Comparison of ENCODE assay signal across 19 cellular contexts in the genomic region with DNA sequence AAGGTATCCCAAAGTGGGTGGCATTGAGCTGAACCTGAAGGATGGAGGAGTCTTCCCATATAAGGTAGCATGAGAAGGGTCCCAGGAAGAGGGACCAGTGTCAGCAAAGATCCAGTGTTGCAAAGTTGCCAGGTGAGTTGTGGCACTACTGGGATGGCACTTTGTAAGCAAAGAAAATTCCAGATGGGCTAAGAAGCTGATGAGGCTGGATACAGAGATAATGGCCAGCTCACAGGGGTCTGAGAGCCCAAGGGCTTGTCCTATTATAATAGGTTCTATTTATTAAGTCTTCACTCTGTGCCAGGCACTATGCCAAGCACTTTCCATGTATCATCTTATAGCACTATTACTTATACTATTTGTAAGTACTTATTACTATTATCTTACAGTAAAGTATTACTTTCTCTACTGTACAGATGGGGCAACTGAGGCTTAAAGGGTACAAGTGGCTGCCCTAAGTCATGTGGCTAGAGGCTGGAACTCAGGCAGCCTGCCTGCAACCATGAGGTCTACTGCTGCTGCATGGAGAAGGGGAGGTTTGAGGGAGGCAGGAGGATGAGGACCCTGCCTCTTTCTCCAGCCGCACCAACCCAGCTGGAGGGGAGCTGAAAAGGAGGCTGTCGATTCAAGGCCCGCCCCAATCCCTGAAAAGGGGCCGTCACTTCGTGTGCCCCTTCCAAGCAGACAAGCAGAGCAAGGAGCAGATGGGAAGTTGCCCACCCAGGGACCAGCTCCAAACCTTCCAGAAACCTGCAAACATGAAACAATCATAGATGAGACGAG.
DNase-seq lines count a peak whose midpoint lies in the region; ATAC-seq and TF ChIP-seq lines count a peak whose summit lies in the region.
"Had no signal": no experiment of that assay in that cellular context is flagged by ENCODE, and none has a peak within 500 bp of the region (broad histone marks: within the 10 kb centered on the region; RNA-seq: fewer than 3 reads in every experiment).

No MANE protein-coding gene starts in this region.

- no peak overlapping the region for H3K4me3 ChIP-seq in BLaER1 treated with 17β-estradiol and CSF1 and Interleukin-3, amounts not matched to agents 10 nM and 100 nM
- H3K4me3 ChIP-seq in CD4-positive, alpha-beta memory T cell (ENCODE audit: low read length in 2 of 2): no peak overlapping the region
- H3K4me3 ChIP-seq in coronary artery (no peak overlapping the region), ovary (no peak overlapping the region), mammary epithelial cell (replicated peaks in 1 of 3; ENCODE audit: insufficient read depth in 1 of 3, low read depth in 2 of 3, low read length in 3 of 3) (no peak overlapping the region)
- H3K4me3 ChIP-seq: body of pancreas, mucosa of descending colon had no signal

- POLR2A ChIA-PET in CD4-positive, alpha-beta memory T cell (lab: Charles Lee; ENCODE audit: partially characterized antibody): no interaction called here

- H3K4me1 Mint-ChIP-seq in CD4-positive, alpha-beta memory T cell: peaks cover 24 to 38% (median 28%) of the 10 kb centered on the region in 4 donors
- no peaks in the 10 kb centered on the region for H3K4me1 Mint-ChIP-seq in osteocyte (ENCODE audit: unreplicated experiment)

- no peak overlapping the region for H3K9ac ChIP-seq in BLaER1 treated with 17β-estradiol and CSF1 and Interleukin-3, amounts not matched to agents 10 nM and 100 nM
- H3K9ac ChIP-seq in mammary epithelial cell (ENCODE audit: insufficient read depth, low read length): no peak overlapping the region

- peaks cover 0 to 11% (median 0%) of the 10 kb centered on the region in 11 experiments; a peak in 7 of 22 replicates for H3K27me3 ChIP-seq in BLaER1 treated with 17β-estradiol and CSF1 and Interleukin-3, amounts not matched to agents 10 nM and 100 nM
- no peaks in the 10 kb centered on the region for H3K27me3 ChIP-seq in CD4-positive, alpha-beta memory T cell (ENCODE audit: insufficient read depth, low read length)
- H3K27me3 ChIP-seq in ovary (no peaks in the 10 kb centered on the region), mammary epithelial cell (ENCODE audit: insufficient read depth, low read length) (no peaks in the 10 kb centered on the region)
- H3K27me3 ChIP-seq: body of pancreas had no signal

- H3K27ac Mint-ChIP-seq in CD4-positive, alpha-beta memory T cell: peak overlapping the region in 4 of 7 donors; percentile 44 to 72 (median 48)
- no peak overlapping the region for H3K27ac Mint-ChIP-seq in osteocyte (ENCODE audit: unreplicated experiment)
- H3K27ac Mint-ChIP-seq: activated CD4-positive, alpha-beta T cell treated with anti-CD3 and anti-CD28 coated beads, Interleukin-2, amount 10 ng/mL, durations not matched to agents 7 days and 5 days; activated naive CD4-positive, alpha-beta T cell treated with anti-CD3 and anti-CD28 coated beads, Interleukin-2, amount 50 U/mL, for 72 hours; stimulated activated naive B cell treated with anti-CD40 and anti-IgM and Interleukin-4, amounts not matched to agents 10 μg/mL and 1 μg/mL and 100 μg/mL, for 72 hours; T-helper 1 cell treated with Interleukin-12 subunit alpha and Interleukin-12 subunit beta and Interleukin-4 antibody, amounts not matched to agents 30 μg/mL and 1 μg/mL, for 36 hours had no signal

- in situ Hi-C loops in mammary epithelial cell (cut with MboI; ENCODE audit: low sequenced_read_pairs in 2 of 2): no loop called here

- ATAC-seq in GM19395 (IDR thresholded peaks at IDR 0.05; ENCODE audit: unreplicated experiment): no peak
- ATAC-seq: activated naive CD4-positive, alpha-beta T cell treated with anti-CD3 and anti-CD28 coated beads, Interleukin-2, amount 50 U/mL, for 72 hours; activated T-cell treated with anti-CD3 and anti-CD28 coated beads, Interleukin-2, amount 50 U/mL, for 4 hours; body of pancreas; mucosa of descending colon; stimulated activated naive B cell treated with anti-CD40 and anti-IgM and Interleukin-4, amounts not matched to agents 10 μg/mL and 1 μg/mL and 100 μg/mL, for 72 hours had no signal

- no peaks in the 10 kb centered on the region for H4K20me1 ChIP-seq in BLaER1 treated with 17β-estradiol and CSF1 and Interleukin-3, amounts not matched to agents 10 nM and 100 nM
- H4K20me1 ChIP-seq in mammary epithelial cell (ENCODE audit: insufficient read depth, low read length): no peaks in the 10 kb centered on the region

- TF ChIP-seq CTCF in coronary artery (IDR thresholded peaks at IDR 0.05): no peak
- TF ChIP-seq CTCF in osteocyte (IDR thresholded peaks at IDR 0.05): no peak
- TF ChIP-seq CTCF in ovary (IDR thresholded peaks at IDR 0.05): no peak
- no peak for TF ChIP-seq CTCF in mammary epithelial cell (conservative IDR thresholded peaks at IDR 0.05 in 1 of 2, IDR thresholded peaks at IDR 0.05 in 1 of 2; ENCODE audit: extremely low read depth in 1 of 2, insufficient read depth in 1 of 2, low read depth in 1 of 2, low read length in 2 of 2)

- H3K9me3 Mint-ChIP-seq in CD4-positive, alpha-beta memory T cell: no peaks in the 10 kb centered on the region
- H3K9me3 Mint-ChIP-seq in osteocyte (ENCODE audit: unreplicated experiment): no peaks in the 10 kb centered on the region
- H3K9me3 Mint-ChIP-seq: activated CD4-positive, alpha-beta T cell treated with anti-CD3 and anti-CD28 coated beads, Interleukin-2, amount 10 ng/mL, durations not matched to agents 7 days and 5 days; activated T-cell treated with anti-CD3 and anti-CD28 coated beads, Interleukin-2, amount 50 U/mL, for 4 hours; neural crest cell; stimulated activated naive B cell treated with anti-CD40 and anti-IgM and Interleukin-4, amounts not matched to agents 10 μg/mL and 1 μg/mL and 100 μg/mL, for 72 hours; T-helper 1 cell treated with Interleukin-12 subunit alpha and Interleukin-12 subunit beta and Interleukin-4 antibody, amounts not matched to agents 30 μg/mL and 1 μg/mL, for 36 hours had no signal

- no TSS peak for BruUV-seq in mammary epithelial cell (replicated peaks; lab: Mats Ljungman, UMichigan)

- DNase-seq in CD4-positive, alpha-beta memory T cell: no peak
- DNase-seq in coronary artery (ENCODE audit: low spot score): peak; percentile 55
- DNase-seq in osteocyte (ENCODE audit: extremely low spot score, unreplicated experiment): peak; percentile 76
- no peak for DNase-seq in ovary
- no peak for DNase-seq in mammary epithelial cell
- DNase-seq: activated CD4-positive, alpha-beta T cell treated with anti-CD3 and anti-CD28 coated beads, Interleukin-2, amount 10 ng/mL, durations not matched to agents 7 days and 5 days; activated T-cell treated with anti-CD3 and anti-CD28 coated beads, Interleukin-2, amount 50 U/mL, for 4 hours; KBM-7; mucosa of descending colon; NCI-H1694; NCI-H526 treated with DMSO at 0.1 percent for 48 hours; small intestine; stimulated activated naive B cell treated with anti-CD40 and anti-IgM and Interleukin-4, amounts not matched to agents 10 μg/mL and 1 μg/mL and 100 μg/mL, for 72 hours had no signal

- peaks cover 26 to 65% (median 61%) of the 10 kb centered on the region in 10 experiments for H3K4me1 ChIP-seq in BLaER1 treated with 17β-estradiol and CSF1 and Interleukin-3, amounts not matched to agents 10 nM and 100 nM
- H3K4me1 ChIP-seq in CD4-positive, alpha-beta memory T cell (ENCODE audit: insufficient read depth, low read length): peaks cover 29% of the 10 kb centered on the region
- H3K4me1 ChIP-seq in ovary (ENCODE audit: insufficient read depth) (peaks cover 3% of the 10 kb centered on the region), mammary epithelial cell (ENCODE audit: insufficient read depth, low read length) (no peaks in the 10 kb centered on the region)
- H3K4me1 ChIP-seq: body of pancreas had no signal

- H3K9me3 ChIP-seq in BLaER1 treated with 17β-estradiol and CSF1 and Interleukin-3, amounts not matched to agents 10 nM and 100 nM (replicated peaks in 1 of 11): no peaks in the 10 kb centered on the region
- no peaks in the 10 kb centered on the region for H3K9me3 ChIP-seq in CD4-positive, alpha-beta memory T cell (ENCODE audit: control insufficient read depth in 1 of 2, low read length in 2 of 2)
- no peaks in the 10 kb centered on the region for H3K9me3 ChIP-seq in ovary
- peaks cover 24% of the 10 kb centered on the region for H3K9me3 ChIP-seq in mammary epithelial cell (replicated peaks; ENCODE audit: insufficient read depth, low read length)
- H3K9me3 ChIP-seq: body of pancreas, mucosa of descending colon had no signal

- H3K4me2 ChIP-seq in BLaER1 treated with 17β-estradiol and CSF1 and Interleukin-3, amounts not matched to agents 10 nM and 100 nM: peak overlapping the region in 7 of 11 experiments; percentile 75 to 92 (median 86); a peak in 8 of 22 replicates
- H3K4me2 ChIP-seq in mammary epithelial cell (ENCODE audit: insufficient read depth, low read depth, low read length): no peak overlapping the region

- WGBS in ovary, 3 donors: 66 to 78% (median 67%) methylated on average over 6 of the region's 6 CpGs
- WGBS in mammary epithelial cell (ENCODE audit: low coverage, missing lambda C conversion rate): 72% methylated on average over 6 of the region's 6 CpGs

- no peaks in the 10 kb centered on the region for H3K36me3 ChIP-seq in BLaER1 treated with 17β-estradiol and CSF1 and Interleukin-3, amounts not matched to agents 10 nM and 100 nM
- no peaks in the 10 kb centered on the region for H3K36me3 ChIP-seq in CD4-positive, alpha-beta memory T cell (ENCODE audit: insufficient read depth, low read length)
- H3K36me3 ChIP-seq in ovary (no peaks in the 10 kb centered on the region), mammary epithelial cell (ENCODE audit: insufficient read depth, low read length) (no peaks in the 10 kb centered on the region)

- CTCF ChIA-PET in CD4-positive, alpha-beta memory T cell (lab: Charles Lee; ENCODE audit: partially characterized antibody): no interaction called here
- CTCF ChIA-PET in mammary epithelial cell (lab: Charles Lee; ENCODE audit: low non-redundant PET): no interaction called here

- no peaks in the 10 kb centered on the region for H3K79me2 ChIP-seq in mammary epithelial cell (ENCODE audit: insufficient read depth, low read length)

- dilution Hi-C loops in mammary epithelial cell (cut with HindIII; ENCODE audit: low sequenced_read_pairs): no loop called here

- H3K27me3 Mint-ChIP-seq in CD4-positive, alpha-beta memory T cell: no peaks in the 10 kb centered on the region
- H3K27me3 Mint-ChIP-seq in osteocyte (ENCODE audit: unreplicated experiment): peaks cover 19% of the 10 kb centered on the region
- H3K27me3 Mint-ChIP-seq: activated CD4-positive, alpha-beta T cell treated with anti-CD3 and anti-CD28 coated beads, Interleukin-2, amount 10 ng/mL, durations not matched to agents 7 days and 5 days had no signal

- TF ChIP-seq EP300 in ovary (IDR thresholded peaks at IDR 0.05): no peak

- H3K27ac ChIP-seq in BLaER1 treated with 17β-estradiol and CSF1 and Interleukin-3, amounts not matched to agents 10 nM and 100 nM: peak overlapping the region in 2 of 11 experiments; percentile 89 to 90; a peak in 1 of 22 replicates
- H3K27ac ChIP-seq in CD4-positive, alpha-beta memory T cell (ENCODE audit: low read depth, low read length): no peak overlapping the region
- H3K27ac ChIP-seq in coronary artery: no peak overlapping the region
- no peak overlapping the region for H3K27ac ChIP-seq in ovary
- no peak overlapping the region for H3K27ac ChIP-seq in mammary epithelial cell (ENCODE audit: insufficient read depth, low read depth, low read length)
- H3K27ac ChIP-seq: body of pancreas had no signal

- no peak for TF ChIP-seq POLR2A in ovary (IDR thresholded peaks at IDR 0.05)

- H2AFZ ChIP-seq in mammary epithelial cell (ENCODE audit: low read depth, low read length): no peak overlapping the region

- intact Hi-C loops in CD4-positive, alpha-beta memory T cell (cut with micrococcal nuclease): no loop called here
- intact Hi-C loops in ovary (cut with DNase I) (no loop called here), mammary epithelial cell (cut with micrococcal nuclease) (no loop called here)

- H3K36me3 Mint-ChIP-seq in CD4-positive, alpha-beta memory T cell: no peaks in the 10 kb centered on the region
- H3K36me3 Mint-ChIP-seq in osteocyte (ENCODE audit: unreplicated experiment): no peaks in the 10 kb centered on the region
- H3K36me3 Mint-ChIP-seq: activated naive CD4-positive, alpha-beta T cell treated with anti-CD3 and anti-CD28 coated beads, Interleukin-2, amount 50 U/mL, for 72 hours; stimulated activated naive B cell treated with anti-CD40 and anti-IgM and Interleukin-4, amounts not matched to agents 10 μg/mL and 1 μg/mL and 100 μg/mL, for 72 hours had no signal

- H3K4me3 Mint-ChIP-seq in CD4-positive, alpha-beta memory T cell: no peak overlapping the region
- H3K4me3 Mint-ChIP-seq in osteocyte (ENCODE audit: unreplicated experiment): no peak overlapping the region
- H3K4me3 Mint-ChIP-seq: activated CD4-positive, alpha-beta T cell treated with anti-CD3 and anti-CD28 coated beads, Interleukin-2, amount 10 ng/mL, durations not matched to agents 7 days and 5 days; activated T-cell treated with anti-CD3 and anti-CD28 coated beads, Interleukin-2, amount 50 U/mL, for 4 hours; neural crest cell; stimulated activated naive B cell treated with anti-CD40 and anti-IgM and Interleukin-4, amounts not matched to agents 10 μg/mL and 1 μg/mL and 100 μg/mL, for 72 hours; T-helper 1 cell treated with Interleukin-12 subunit alpha and Interleukin-12 subunit beta and Interleukin-4 antibody, amounts not matched to agents 30 μg/mL and 1 μg/mL, for 36 hours had no signal

Comparison
In these comparisons a context has a peak if more than half of its experiments do, and no peak if none do; other contexts are left out.
1. DNase-seq: peak in coronary artery (single experiment) and osteocyte (single experiment); none in CD4-positive, alpha-beta memory T cell (0 of 5), ovary (0 of 5) and mammary epithelial cell (single experiment).